ENCODE assay signal across 28 cellular contexts in genomic region chr4:141473952-141474351, GRCh38.
DNase-seq lines count a peak whose midpoint lies in the region; ATAC-seq and TF ChIP-seq lines count a peak whose summit lies in the region.
"Had no signal": no experiment of that assay in that cellular context is flagged by ENCODE, and none has a peak within 500 bp of the region (broad histone marks: within the 10 kb centered on the region; RNA-seq: fewer than 3 reads in every experiment).

No MANE protein-coding gene starts in this region.

- TF ChIP-seq CTCF in HFFc6 (IDR thresholded peaks at IDR 0.05) (no peak), osteoblast (IDR thresholded peaks at IDR 0.05; ENCODE audit: extremely low read depth, low read depth, low read length) (no peak)

- no peak overlapping the region for H2AFZ ChIP-seq in osteoblast (ENCODE audit: low read length)

- no peaks in the 10 kb centered on the region for H3K27me3 Mint-ChIP-seq in HFFc6 (ENCODE audit: insufficient read depth)
- H3K27me3 Mint-ChIP-seq: CD4-positive, alpha-beta T cell; effector memory CD8-positive, alpha-beta T cell; stimulated activated naive B cell treated with anti-CD40 and anti-IgM and Interleukin-4, amounts not matched to agents 10 μg/mL and 1 μg/mL and 100 μg/mL, for 72 hours had no signal

- H3K27me3 ChIP-seq in osteoblast (ENCODE audit: insufficient read depth, low read length) = no peaks in the 10 kb centered on the region
- H3K27me3 ChIP-seq: adrenal gland, breast epithelium, heart right ventricle, neutrophil, thyroid gland had no signal

- H3K9me3 ChIP-seq in osteoblast (ENCODE audit: low read depth, low read length) = no peaks in the 10 kb centered on the region
- H3K9me3 ChIP-seq: adrenal gland, breast epithelium, neutrophil, thyroid gland had no signal

- H3K27ac ChIP-seq in osteoblast (ENCODE audit: low read depth, low read length) = peak overlapping the region; percentile 20
- H3K27ac ChIP-seq: adrenal gland, breast epithelium, heart right ventricle, KMS-11, neutrophil, RWPE1, thyroid gland had no signal

- peaks cover 26% of the 10 kb centered on the region for H3K4me1 Mint-ChIP-seq in HFFc6 (ENCODE audit: low read depth)
- H3K4me1 Mint-ChIP-seq: stimulated activated naive B cell treated with anti-CD40 and anti-IgM and Interleukin-4, amounts not matched to agents 10 μg/mL and 1 μg/mL and 100 μg/mL, for 72 hours had no signal

- peaks cover 22% of the 10 kb centered on the region for H3K4me1 ChIP-seq in osteoblast (ENCODE audit: insufficient read depth, low read length)
- H3K4me1 ChIP-seq: adrenal gland, breast epithelium, heart right ventricle, thyroid gland had no signal

- no peak overlapping the region for H3K4me3 Mint-ChIP-seq in HFFc6
- H3K4me3 Mint-ChIP-seq: CD4-positive, alpha-beta T cell; effector memory CD8-positive, alpha-beta T cell; stimulated activated naive B cell treated with anti-CD40 and anti-IgM and Interleukin-4, amounts not matched to agents 10 μg/mL and 1 μg/mL and 100 μg/mL, for 72 hours; T-helper 17 cell had no signal

- DNase-seq in EH (ENCODE audit: low read depth) = peak; percentile 79
- DNase-seq in HFFc6 = peak; percentile 33
- peak; percentile 61 for DNase-seq in fibroblast of gingiva (ENCODE audit: low read depth)
- no peak for DNase-seq in osteoblast (ENCODE audit: insufficient read length, low spot score, missing footprints)
- DNase-seq in iPS-NIHi11 (ENCODE audit: low spot score) = no peak
- no peak for DNase-seq in NCI-H2107 treated with DMSO at 0.1 percent for 48 hours (lab: John Stamatoyannopoulos, UW; ENCODE audit: unreplicated experiment)
- DNase-seq: activated CD4-positive, alpha-beta T cell treated with anti-CD3 and anti-CD28 coated beads for 4 hours; activated naive CD4-positive, alpha-beta T cell; activated T-cell treated with anti-CD3 and anti-CD28 coated beads, Interleukin-2, amount 50 U/mL, for 48 hours; adrenal gland; CD4-positive, alpha-beta T cell; DMS153; effector memory CD8-positive, alpha-beta T cell; heart right ventricle; mesenchymal stem cell; MV-4-11; NCI-H1694 treated with DMSO at 0.1 percent for 48 hours; stimulated activated naive B cell treated with anti-CD40 and anti-IgM and Interleukin-4, amounts not matched to agents 10 μg/mL and 1 μg/mL and 100 μg/mL, for 72 hours; T-helper 17 cell; thyroid gland had no signal

- H3K4me2 ChIP-seq in osteoblast (ENCODE audit: insufficient read depth, low read length) = no peak overlapping the region
- H3K4me2 ChIP-seq: KMS-11 had no signal

- no peaks in the 10 kb centered on the region for H3K79me2 ChIP-seq in osteoblast (ENCODE audit: insufficient read depth, low read length)

- no peaks in the 10 kb centered on the region for H3K36me3 Mint-ChIP-seq in HFFc6 (ENCODE audit: low read depth)
- H3K36me3 Mint-ChIP-seq: stimulated activated naive B cell treated with anti-CD40 and anti-IgM and Interleukin-4, amounts not matched to agents 10 μg/mL and 1 μg/mL and 100 μg/mL, for 72 hours had no signal

- no peaks in the 10 kb centered on the region for H4K20me1 ChIP-seq in osteoblast (ENCODE audit: insufficient read depth, low read length)

- ATAC-seq in HG02973 (IDR thresholded peaks at IDR 0.05; ENCODE audit: unreplicated experiment) (no peak), HG02678 (IDR thresholded peaks at IDR 0.05; ENCODE audit: unreplicated experiment) (no peak)
- ATAC-seq: effector memory CD8-positive, alpha-beta T cell; left lobe of liver; stimulated activated naive B cell treated with anti-CD40 and anti-IgM and Interleukin-4, amounts not matched to agents 10 μg/mL and 1 μg/mL and 100 μg/mL, for 72 hours; T-helper 17 cell had no signal

- H3K27ac Mint-ChIP-seq in HFFc6 = peak overlapping the region; percentile 5; the same call in 1 of the 2 replicates
- H3K27ac Mint-ChIP-seq: CD4-positive, alpha-beta T cell; effector memory CD8-positive, alpha-beta T cell; stimulated activated naive B cell treated with anti-CD40 and anti-IgM and Interleukin-4, amounts not matched to agents 10 μg/mL and 1 μg/mL and 100 μg/mL, for 72 hours; T-helper 17 cell had no signal

- H3K9me3 Mint-ChIP-seq in HFFc6 = no peaks in the 10 kb centered on the region
- H3K9me3 Mint-ChIP-seq: CD4-positive, alpha-beta T cell; effector memory CD8-positive, alpha-beta T cell had no signal

- H3K36me3 ChIP-seq in osteoblast (ENCODE audit: insufficient read depth, low read length) = no peaks in the 10 kb centered on the region
- H3K36me3 ChIP-seq: adrenal gland, breast epithelium, heart right ventricle, neutrophil, thyroid gland had no signal

- H3K4me3 ChIP-seq in osteoblast (ENCODE audit: insufficient read depth, low read length) = no peak overlapping the region
- H3K4me3 ChIP-seq: adrenal gland, breast epithelium, coronary artery, heart right ventricle, thyroid gland had no signal

Comparison
In these comparisons a context has a peak if more than half of its experiments do, and no peak if none do; other contexts are left out.
1. DNase-seq: peak in EH (single experiment), HFFc6 (single experiment) and fibroblast of gingiva (single experiment); none in osteoblast (single experiment), iPS-NIHi11 (single experiment) and NCI-H2107 treated with DMSO at 0.1 percent for 48 hours (single experiment).